Comparison of ENCODE assay signal across 6 cellular contexts in genomic region chr2:146365041-146365440, GRCh38.
"Had no signal": no experiment of that assay in that cellular context is flagged by ENCODE, and none has a peak within 500 bp of the region (broad histone marks: within the 10 kb centered on the region; RNA-seq: fewer than 3 reads in every experiment).

No MANE protein-coding gene starts in this region.

- DNase-seq: IMR-90, KBM-7, KG1 had no signal

- H3K4me3 ChIP-seq: K562 had no signal

- H3K9me3 Mint-ChIP-seq: IgD-negative memory B cell had no signal

- H3K36me3 Mint-ChIP-seq: IgD-negative memory B cell had no signal

- H3K27ac ChIP-seq: HL-60 had no signal

- H3K4me3 Mint-ChIP-seq: IgD-negative memory B cell had no signal

- H3K27ac Mint-ChIP-seq: IgD-negative memory B cell had no signal

- H3K4me1 Mint-ChIP-seq: IgD-negative memory B cell had no signal
